ENCODE assay signal across 7 cellular contexts in the genomic region with DNA sequence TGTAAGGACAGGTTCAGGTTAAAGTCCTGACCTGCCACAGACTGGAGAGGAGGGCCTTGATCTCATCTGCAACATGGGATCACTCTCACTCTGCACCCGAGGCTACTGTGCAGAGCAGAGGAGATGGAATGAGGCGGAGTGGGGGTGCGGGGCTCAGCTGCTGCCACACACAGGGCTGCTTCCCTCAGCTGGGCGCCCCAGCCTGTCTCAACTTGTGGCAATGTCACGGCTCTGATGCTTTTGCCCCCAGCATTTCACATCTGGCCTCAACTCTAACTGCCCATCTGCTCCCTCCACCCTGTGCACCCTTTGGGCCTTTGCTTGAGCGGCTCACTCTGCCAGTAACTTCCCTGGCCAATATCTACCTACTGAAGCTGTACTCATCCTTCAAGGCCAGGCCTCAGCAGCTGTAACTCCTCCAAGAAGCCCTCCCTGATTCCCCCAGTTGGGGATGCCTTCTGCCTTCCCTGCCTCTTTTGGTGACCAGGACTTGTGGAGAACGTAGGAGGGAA.
A peak's percentile ranks its signal among the peaks of the same experiment; 100 is the strongest.
DNase-seq lines count a peak whose midpoint lies in the region; ATAC-seq and TF ChIP-seq lines count a peak whose summit lies in the region.

No MANE protein-coding gene starts in this region.

- peak overlapping the region; percentile 39 for H3K23ac ChIP-seq in IMR-90 (ENCODE audit: low read depth, low read length)

- peaks cover 75% of the 10 kb centered on the region for H3K36me3 Mint-ChIP-seq in activated CD8-positive, alpha-beta T cell treated with anti-CD3 and anti-CD28 coated beads, Interleukin-2, amount 10 ng/mL, durations not matched to agents 7 days and 5 days (ENCODE audit: low read depth)
- peaks cover 14 to 29% (median 26%) of the 10 kb centered on the region in 3 donors for H3K36me3 Mint-ChIP-seq in immature natural killer cell

- peaks cover 29% of the 10 kb centered on the region for H3K4me1 ChIP-seq in IMR-90 (ENCODE audit: control insufficient read depth, insufficient read depth, low read length)

- H3K9me3 ChIP-seq in IMR-90 (ENCODE audit: control insufficient read depth, insufficient read depth, low read length), result no peaks in the 10 kb centered on the region

- CTCF ChIA-PET in IMR-90 (lab: Yijun Ruan, JAX), result interaction anchor here (0.6 to 2.1 kb wide), 3 partner anchors 12 to 146 kb away, joined by 3 to 5 read pairs (median 3); a partner anchor contains a TSS
- CTCF ChIA-PET in activated CD8-positive, alpha-beta T cell treated with anti-CD3 and anti-CD28 coated beads, Interleukin-2, amount 10 ng/mL, durations not matched to agents 7 days and 5 days (lab: Charles Lee), result interaction anchor here (0.7 to 12.9 kb wide), 31 partner anchors 8 to 398 kb away, joined by 3 to 161 read pairs (median 5); a partner anchor contains a TSS

- no peak for TF ChIP-seq CTCF in IMR-90 (conservative IDR thresholded peaks at IDR 0.05; ENCODE audit: low read depth, low read length)

- TF ChIP-seq RAD21 in IMR-90 (IDR thresholded peaks at IDR 0.05; ENCODE audit: low read length), result no peak

- H3K14ac ChIP-seq in IMR-90 (replicated peaks; ENCODE audit: low read depth, low read length), result peak overlapping the region; percentile 93

- H3K4me2 ChIP-seq in IMR-90 (ENCODE audit: low read depth, low read length), result no peak overlapping the region

- H4K8ac ChIP-seq in IMR-90 (ENCODE audit: low read depth in 2 of 2, low read length in 2 of 2), result peak overlapping the region; percentile 34 to 98; a peak in 3 of 4 replicates

- H3K4me3 Mint-ChIP-seq in activated CD8-positive, alpha-beta T cell treated with anti-CD3 and anti-CD28 coated beads, Interleukin-2, amount 10 ng/mL, durations not matched to agents 7 days and 5 days, result peak overlapping the region; percentile 61
- peak overlapping the region; percentile 84 to 92 (median 85) for H3K4me3 Mint-ChIP-seq in immature natural killer cell
- peak overlapping the region in 1 of 2 donors; percentile 63 for H3K4me3 Mint-ChIP-seq in stimulated activated naive CD8-positive, alpha-beta T cell treated with anti-CD3 and anti-CD28 coated beads, Interleukin-15, amount 100 ng/mL, for 72 hours

- peak overlapping the region; percentile 38 for H2BK5ac ChIP-seq in IMR-90 (ENCODE audit: low read depth, low read length, poor library complexity, severe bottlenecking)

- no peak overlapping the region for H3K9ac ChIP-seq in IMR-90 (ENCODE audit: low read depth, low read length)

- peaks cover 50% of the 10 kb centered on the region for H3K36me3 ChIP-seq in IMR-90 (ENCODE audit: control insufficient read depth, insufficient read depth, low read length)

- no peaks in the 10 kb centered on the region; the same call in 1 of the 2 replicates for H4K20me1 ChIP-seq in IMR-90 (ENCODE audit: insufficient read depth, low read length)

- H3K27ac Mint-ChIP-seq in activated CD8-positive, alpha-beta T cell treated with anti-CD3 and anti-CD28 coated beads, Interleukin-2, amount 10 ng/mL, durations not matched to agents 7 days and 5 days, result peak overlapping the region; percentile 95
- peak overlapping the region; percentile 98 to 100 (median 100) for H3K27ac Mint-ChIP-seq in immature natural killer cell
- H3K27ac Mint-ChIP-seq in stimulated activated naive CD8-positive, alpha-beta T cell treated with anti-CD3 and anti-CD28 coated beads, Interleukin-15, amount 100 ng/mL, for 72 hours, result peak overlapping the region; percentile 62 to 95

- peaks cover 79% of the 10 kb centered on the region for H3K4me1 Mint-ChIP-seq in activated CD8-positive, alpha-beta T cell treated with anti-CD3 and anti-CD28 coated beads, Interleukin-2, amount 10 ng/mL, durations not matched to agents 7 days and 5 days (ENCODE audit: low read depth)
- peaks cover 60 to 65% of the 10 kb centered on the region in 2 donors for H3K4me1 Mint-ChIP-seq in immature natural killer cell
- H3K4me1 Mint-ChIP-seq in stimulated activated naive CD8-positive, alpha-beta T cell treated with anti-CD3 and anti-CD28 coated beads, Interleukin-15, amount 100 ng/mL, for 72 hours, result peaks cover 83% of the 10 kb centered on the region

- H2BK15ac ChIP-seq in IMR-90 (ENCODE audit: low read depth, low read length), result peak overlapping the region; percentile 19; the same call in 1 of the 3 replicates

- H4K5ac ChIP-seq in IMR-90 (ENCODE audit: low read depth, low read length), result 0 out of 2 replicates have a peak overlapping the region, but pooled peaks have one; percentile 5

- no peak for TF ChIP-seq POLR2A in IMR-90 (IDR thresholded peaks at IDR 0.05; ENCODE audit: low read depth, low read length)

- H3K27me3 ChIP-seq in IMR-90 (ENCODE audit: control insufficient read depth, insufficient read depth, low read length), result no peaks in the 10 kb centered on the region

- 97% methylated on average over 2 of the region's 7 CpGs; no CpG with 5 or more reads in 1 of the 2 experiments for WGBS in IMR-90 (ENCODE audit: extremely low coverage in 2 of 2, insufficient read length in 1 of 2), 2 experiments

- peak overlapping the region; percentile 96 for H2AK9ac ChIP-seq in IMR-90 (replicated peaks; ENCODE audit: low read depth, low read length, poor library complexity)

- intact Hi-C loops in IMR-90 (cut with micrococcal nuclease), result loop anchor here (5.0 kb wide), 2 partner anchors 42 to 113 kb away; no protein-coding TSS in a partner anchor

- H2BK120ac ChIP-seq in IMR-90 (ENCODE audit: low read depth, low read length), result peak overlapping the region; percentile 86; the same call in 1 of the 2 replicates

- BruUV-seq in IMR-90 (replicated peaks; lab: Mats Ljungman, UMichigan), result no TSS peak

- no peak overlapping the region for H3K4me3 ChIP-seq in IMR-90 (ENCODE audit: insufficient read depth, low read depth, low read length)

- H2AFZ ChIP-seq in IMR-90 (replicated peaks; ENCODE audit: low read length, poor library complexity), result peak overlapping the region; percentile 86

- dilution Hi-C loops in IMR-90 (cut with HindIII; ENCODE audit: low sequenced_read_pairs, unreplicated experiment), result no loop called here

- peaks cover 0 to 37% of the 10 kb centered on the region in 2 experiments; a peak in 2 of 4 replicates for H3K79me1 ChIP-seq in IMR-90 (ENCODE audit: low read depth in 1 of 2, low read length in 2 of 2)

- in situ Hi-C loops in IMR-90 (cut with MboI; ENCODE audit: low sequenced_read_pairs), result no loop called here

- POLR2A ChIA-PET in IMR-90 (lab: Charles Lee; ENCODE audit: unreplicated experiment), result interaction anchor here (0.6 kb wide), 1 partner anchor 213 kb away, joined by 10 read pairs; no protein-coding TSS in a partner anchor
- POLR2A ChIA-PET in activated CD8-positive, alpha-beta T cell treated with anti-CD3 and anti-CD28 coated beads, Interleukin-2, amount 10 ng/mL, durations not matched to agents 7 days and 5 days (lab: Charles Lee), result interaction anchor here (0.6 to 4.0 kb wide), 13 partner anchors 9 to 354 kb away, joined by 3 to 33 read pairs (median 3); a partner anchor contains a TSS

- H2AK5ac ChIP-seq in IMR-90 (ENCODE audit: low read depth, low read length), result peak overlapping the region; percentile 94

- peak overlapping the region; percentile 72; the same call in 1 of the 2 replicates for H2BK20ac ChIP-seq in IMR-90 (ENCODE audit: low read depth, low read length)

- H3K27me3 Mint-ChIP-seq in activated CD8-positive, alpha-beta T cell treated with anti-CD3 and anti-CD28 coated beads, Interleukin-2, amount 10 ng/mL, durations not matched to agents 7 days and 5 days (ENCODE audit: low read depth), result no peaks in the 10 kb centered on the region
- H3K27me3 Mint-ChIP-seq in immature natural killer cell (ENCODE audit: low read depth in 3 of 3), result peaks cover 21 to 28% (median 22%) of the 10 kb centered on the region in 3 donors
- no peaks in the 10 kb centered on the region for H3K27me3 Mint-ChIP-seq in stimulated activated naive CD8-positive, alpha-beta T cell treated with anti-CD3 and anti-CD28 coated beads, Interleukin-15, amount 100 ng/mL, for 72 hours

- no peaks in the 10 kb centered on the region for H3K9me3 Mint-ChIP-seq in activated CD8-positive, alpha-beta T cell treated with anti-CD3 and anti-CD28 coated beads, Interleukin-2, amount 10 ng/mL, durations not matched to agents 7 days and 5 days (ENCODE audit: insufficient read depth)
- no peaks in the 10 kb centered on the region for H3K9me3 Mint-ChIP-seq in immature natural killer cell
- H3K9me3 Mint-ChIP-seq in stimulated activated naive CD8-positive, alpha-beta T cell treated with anti-CD3 and anti-CD28 coated beads, Interleukin-15, amount 100 ng/mL, for 72 hours, result no peaks in the 10 kb centered on the region

- H3K27ac ChIP-seq in IMR-90 (ENCODE audit: insufficient read depth, low read length), result peak overlapping the region; percentile 83; the same call in 1 of the 2 replicates

- DNase-seq in IMR-90 (no peak), immature natural killer cell (peak in 1 of 3 donors; percentile 5), SW480 (ENCODE audit: low spot score) (no peak), CD1c-positive myeloid dendritic cell (ENCODE audit: extremely low spot score) (no peak), NCI-H1436 (lab: John Stamatoyannopoulos, UW) (no peak)
- no peak for DNase-seq in activated CD8-positive, alpha-beta T cell treated with anti-CD3 and anti-CD28 coated beads, Interleukin-2, amount 10 ng/mL, durations not matched to agents 7 days and 5 days
- DNase-seq in stimulated activated naive CD8-positive, alpha-beta T cell treated with anti-CD3 and anti-CD28 coated beads, Interleukin-15, amount 100 ng/mL, for 72 hours, result no peak

- ATAC-seq in IMR-90 (ENCODE audit: low read depth), result no peak
- no peak for ATAC-seq in activated CD8-positive, alpha-beta T cell treated with anti-CD3 and anti-CD28 coated beads, Interleukin-2, amount 10 ng/mL, durations not matched to agents 7 days and 5 days
- no peak for ATAC-seq in stimulated activated naive CD8-positive, alpha-beta T cell treated with anti-CD3 and anti-CD28 coated beads, Interleukin-15, amount 100 ng/mL, for 72 hours

- no peak overlapping the region for H3K56ac ChIP-seq in IMR-90 (ENCODE audit: extremely low read depth, insufficient read depth, low read length)

- peak overlapping the region; percentile 61 for H4K91ac ChIP-seq in IMR-90 (ENCODE audit: insufficient read depth, low read depth, low read length)

- H3K9me1 ChIP-seq in IMR-90 (ENCODE audit: insufficient read depth, low read length), result peaks cover 33% of the 10 kb centered on the region

- H3K4ac ChIP-seq in IMR-90 (ENCODE audit: low read depth, low read length), result peak overlapping the region; percentile 96

- peak overlapping the region; percentile 3; the same call in 1 of the 2 replicates for H3K18ac ChIP-seq in IMR-90 (ENCODE audit: low read depth, low read length)

TF ChIP-seq in IMR-90, 13 proteins besides CTCF, POLR2A, EP300 and RAD21 (continues in another document):
- TF ChIP-seq RCOR1 (IDR thresholded peaks at IDR 0.05; ENCODE audit: insufficient replicate concordance, low read length), result no peak
- no peak for TF ChIP-seq RFX5 (IDR thresholded peaks at IDR 0.05; ENCODE audit: low read depth, low read length)
- no peak for TF ChIP-seq CHD1 (IDR thresholded peaks at IDR 0.05; ENCODE audit: low read depth, low read length)
- no peak for TF ChIP-seq MAZ (IDR thresholded peaks at IDR 0.05; ENCODE audit: borderline replicate concordance, low read depth, low read length)
